Comparison of ENCODE assay signal across 18 cellular contexts in the genomic region with DNA sequence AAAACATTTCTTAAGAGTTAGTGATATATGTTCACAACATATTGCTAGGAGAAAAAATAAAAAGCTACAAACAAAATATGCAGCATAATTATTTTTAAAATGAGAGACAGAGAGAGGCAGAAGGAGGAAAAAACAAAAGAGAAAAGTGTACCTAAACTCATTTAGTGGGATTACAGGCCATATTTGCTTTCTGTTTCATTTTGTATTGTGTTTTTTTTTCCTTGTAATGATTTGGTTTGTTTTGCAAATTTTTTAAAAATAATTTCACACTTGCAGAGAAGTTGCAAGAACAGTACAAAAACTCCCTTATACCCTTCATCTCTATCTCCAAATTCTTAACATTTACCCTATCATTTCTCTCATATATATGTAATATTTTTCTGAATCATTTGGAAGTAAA.
DNase-seq lines count a peak whose midpoint lies in the region; ATAC-seq, FAIRE-seq and TF ChIP-seq lines count a peak whose summit lies in the region.
"Had no signal": no experiment of that assay in that cellular context is flagged by ENCODE, and none has a peak within 500 bp of the region (broad histone marks: within the 10 kb centered on the region; RNA-seq: fewer than 3 reads in every experiment).

No MANE protein-coding gene starts in this region.

- H3K36me3 ChIP-seq in ACC112 (ENCODE audit: insufficient read depth, low read length) (no peaks in the 10 kb centered on the region), KMS-11 (ENCODE audit: insufficient read depth) (no peaks in the 10 kb centered on the region)
- H3K36me3 ChIP-seq: BE2C had no signal

- H3K4me3 ChIP-seq in ACC112 (ENCODE audit: low read depth, low read length) (0 out of 2 replicates have a peak overlapping the region, but pooled peaks have one; percentile 3), KMS-11 (IDR thresholded peaks at IDR 0.05; ENCODE audit: insufficient read depth, low read depth, low read length) (peak overlapping the region; percentile 45)

- H3K4me1 ChIP-seq in ACC112 (ENCODE audit: control insufficient read depth, insufficient read depth, low read length, unreplicated experiment) (no peaks in the 10 kb centered on the region), KMS-11 (ENCODE audit: low read depth, poor library complexity, severe bottlenecking) (peaks cover 4% of the 10 kb centered on the region)
- H3K4me1 ChIP-seq: BE2C had no signal

- no peak for DNase-seq in hypothalamus (lab: John Stamatoyannopoulos, UW)
- DNase-seq in SHP77 treated with DMSO at 0.1 percent for 48 hours (lab: John Stamatoyannopoulos, UW), result no peak
- no peak for DNase-seq in DMS 273 treated with DMSO at 0.1 percent for 48 hours (lab: John Stamatoyannopoulos, UW)
- DNase-seq: BE2C; CD4-positive, alpha-beta memory T cell; COR-L47; GOT3; H9; Karpas-422 had no signal

- peak overlapping the region; percentile 14; the same call in 1 of the 2 replicates for H3K4me2 ChIP-seq in KMS-11

- H3K27ac ChIP-seq in ACC112 (ENCODE audit: low read depth, low read length) (no peak overlapping the region), KMS-11 (no peak overlapping the region)
- H3K27ac ChIP-seq: C4-2B, HL-60 had no signal

- H4K20me1 ChIP-seq in KMS-11 (ENCODE audit: insufficient read depth), result no peaks in the 10 kb centered on the region

- peak; percentile 51 for ATAC-seq in GM18517 (IDR thresholded peaks at IDR 0.05; ENCODE audit: unreplicated experiment)

- no peaks in the 10 kb centered on the region for H3K79me2 ChIP-seq in ACC112 (ENCODE audit: control insufficient read depth, insufficient read depth, low read length, unreplicated experiment)
- H3K79me2 ChIP-seq in KMS-11 (ENCODE audit: insufficient read depth, low read depth), result no peaks in the 10 kb centered on the region

- H3K9ac ChIP-seq in KMS-11, result no peak overlapping the region

- H3K27me3 ChIP-seq in ACC112 (ENCODE audit: insufficient read depth, low read length), result no peaks in the 10 kb centered on the region
- H3K27me3 ChIP-seq in KMS-11 (ENCODE audit: insufficient read depth, low read depth), result no peaks in the 10 kb centered on the region

- TF ChIP-seq CTCF in KMS-11 (conservative IDR thresholded peaks at IDR 0.05; ENCODE audit: low read depth, low read length), result no peak

- H2AFZ ChIP-seq in ACC112 (ENCODE audit: low read length, unreplicated experiment), result peak overlapping the region; percentile 76
- H2AFZ ChIP-seq in KMS-11 (ENCODE audit: low read depth), result peak overlapping the region; percentile 15; the same call in 1 of the 2 replicates

- peak; percentile 72 for FAIRE-seq in TTC549 (lab: Jason Lieb, UNC)
- FAIRE-seq: A204.1, D721Med, GM18507 had no signal
